1 cellular context compared by ENCODE assay signal in the genomic region with DNA sequence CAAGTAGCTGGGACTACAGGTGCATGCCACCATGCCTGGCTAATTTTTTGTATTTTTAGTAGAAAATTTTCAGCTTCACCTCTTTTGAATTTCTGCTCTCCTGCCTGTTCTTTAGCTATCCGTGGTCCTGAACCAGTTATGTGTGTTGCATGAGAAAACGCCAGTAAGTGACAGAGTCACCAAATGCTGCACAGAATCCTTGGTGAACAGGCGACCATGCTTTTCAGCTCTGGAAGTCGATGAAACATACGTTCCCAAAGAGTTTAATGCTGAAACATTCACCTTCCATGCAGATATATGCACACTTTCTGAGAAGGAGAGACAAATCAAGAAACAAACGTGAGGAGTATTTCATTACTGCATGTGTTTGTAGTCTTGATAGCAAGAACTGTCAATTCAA.
TF ChIP-seq lines count a peak whose summit lies in the region.

No MANE protein-coding gene starts in this region.

TF ChIP-seq in HepG2, 621 proteins besides CTCF, POLR2A, EP300 and RAD21 (continued from another document):
- 0 out of 2 replicates have a peak, but pooled peaks have one; percentile 22 for TF ChIP-seq FUBP1 (CRISPR knock-in tag; IDR thresholded peaks at IDR 0.05; ENCODE audit: borderline replicate concordance)
- no peak for TF ChIP-seq ZNF382 (CRISPR knock-in tag; IDR thresholded peaks at IDR 0.05; ENCODE audit: borderline replicate concordance)
- no peak for TF ChIP-seq HDAC2 (CRISPR knock-in tag; IDR thresholded peaks at IDR 0.05)
- TF ChIP-seq AFF4 (CRISPR knock-in tag; IDR thresholded peaks at IDR 0.05) = peak; percentile 78
- 0 out of 2 replicates have a peak, but pooled peaks have one; percentile 18 for TF ChIP-seq ZGPAT (CRISPR knock-in tag; IDR thresholded peaks at IDR 0.05)
- no peak for TF ChIP-seq ZBTB7A (CRISPR knock-in tag; IDR thresholded peaks at IDR 0.05)
